Comparison of ENCODE assay signal across 21 cellular contexts in the genomic region with DNA sequence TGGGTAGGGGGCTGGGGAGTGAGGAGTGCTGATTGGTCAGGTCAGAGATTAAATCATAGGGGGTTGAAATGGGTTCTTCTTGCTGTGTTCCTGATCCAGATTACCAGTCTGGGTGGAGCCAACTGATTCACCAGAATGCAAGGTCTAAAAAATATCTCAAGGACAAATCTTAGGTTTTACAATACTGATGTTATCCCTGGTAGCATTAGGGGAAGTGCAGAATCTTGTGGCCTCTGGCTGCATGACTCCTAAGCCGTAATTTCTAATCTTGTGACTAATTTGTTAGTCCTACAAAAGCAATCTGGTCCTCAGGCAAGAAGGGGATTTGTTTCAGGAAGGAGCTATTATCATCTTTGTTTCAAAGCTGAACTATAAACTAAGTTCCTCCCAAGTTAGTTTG.
DNase-seq lines count a peak whose midpoint lies in the region; ATAC-seq and TF ChIP-seq lines count a peak whose summit lies in the region.
"Had no signal": no experiment of that assay in that cellular context is flagged by ENCODE, and none has a peak within 500 bp of the region (broad histone marks: within the 10 kb centered on the region; RNA-seq: fewer than 3 reads in every experiment).

No MANE protein-coding gene starts in this region.

- DNase-seq in NCI-H82 (lab: John Stamatoyannopoulos, UW) (peak; percentile 7), NCI-H82 treated with DMSO at 0.1 percent for 48 hours (lab: John Stamatoyannopoulos, UW; ENCODE audit: unreplicated experiment) (no peak), MV-4-11 (lab: John Stamatoyannopoulos, UW) (peak; percentile 62), epithelial cell of esophagus (ENCODE audit: low read depth) (peak; percentile 33), NOMO-1 treated with DMSO at 0.1 percent for 48 hours (lab: John Stamatoyannopoulos, UW; ENCODE audit: unreplicated experiment) (no peak)
- DNase-seq in natural killer cell treated with Interleukin-12 subunit alpha and Interleukin-12 subunit beta and Interleukin-15 and Interleukin-18, amount 100 ng/mL, for 72 hours (ENCODE audit: low spot score), result no peak
- DNase-seq: 8988T; CD8-positive, alpha-beta memory T cell; COR-L47; DMS 273 treated with DMSO at 0.1 percent for 48 hours; DMS53; DND-41; GDM1; GM23248; IMR-90 had no signal

- TF ChIP-seq CTCF in epithelial cell of esophagus (IDR thresholded peaks at IDR 0.05; ENCODE audit: insufficient read depth, low read depth, low read length, missing control alignments), result no peak

- H3K4me3 ChIP-seq in epithelial cell of esophagus (ENCODE audit: low read length), result no peak overlapping the region
- H3K4me3 ChIP-seq: BLaER1 treated with 17β-estradiol and CSF1 and Interleukin-3, amounts not matched to agents 10 nM and 100 nM; GM23248; HAP-1; K562 had no signal

- peaks cover 24% of the 10 kb centered on the region for H3K4me1 Mint-ChIP-seq in stimulated activated memory B cell treated with anti-CD40 and anti-IgM and Interleukin-4, amounts not matched to agents 10 μg/mL and 1 μg/mL and 100 μg/mL, for 72 hours
- H3K4me1 Mint-ChIP-seq in natural killer cell treated with Interleukin-12 subunit alpha and Interleukin-12 subunit beta and Interleukin-15 and Interleukin-18, amount 100 ng/mL, for 72 hours (ENCODE audit: low read depth in 2 of 2), result no peaks in the 10 kb centered on the region
- H3K4me1 Mint-ChIP-seq: CD8-positive, alpha-beta memory T cell had no signal

- H3K36me3 Mint-ChIP-seq in stimulated activated memory B cell treated with anti-CD40 and anti-IgM and Interleukin-4, amounts not matched to agents 10 μg/mL and 1 μg/mL and 100 μg/mL, for 72 hours, result no peaks in the 10 kb centered on the region
- H3K36me3 Mint-ChIP-seq in natural killer cell treated with Interleukin-12 subunit alpha and Interleukin-12 subunit beta and Interleukin-15 and Interleukin-18, amount 100 ng/mL, for 72 hours, result no peaks in the 10 kb centered on the region
- H3K36me3 Mint-ChIP-seq: CD8-positive, alpha-beta memory T cell had no signal

- peak overlapping the region; percentile 2 for H3K27ac Mint-ChIP-seq in stimulated activated memory B cell treated with anti-CD40 and anti-IgM and Interleukin-4, amounts not matched to agents 10 μg/mL and 1 μg/mL and 100 μg/mL, for 72 hours
- no peak overlapping the region for H3K27ac Mint-ChIP-seq in natural killer cell treated with Interleukin-12 subunit alpha and Interleukin-12 subunit beta and Interleukin-15 and Interleukin-18, amount 100 ng/mL, for 72 hours
- H3K27ac Mint-ChIP-seq: B cell; CD8-positive, alpha-beta memory T cell had no signal

- no peak for ATAC-seq in stimulated activated memory B cell treated with anti-CD40 and anti-IgM and Interleukin-4, amounts not matched to agents 10 μg/mL and 1 μg/mL and 100 μg/mL, for 72 hours
- no peak for ATAC-seq in HG02798 (IDR thresholded peaks at IDR 0.05; ENCODE audit: poor library complexity, unreplicated experiment)
- ATAC-seq in natural killer cell treated with Interleukin-12 subunit alpha and Interleukin-12 subunit beta and Interleukin-15 and Interleukin-18, amount 100 ng/mL, for 72 hours, result no peak
- ATAC-seq: K562 had no signal

- no peaks in the 10 kb centered on the region for H3K9me3 Mint-ChIP-seq in stimulated activated memory B cell treated with anti-CD40 and anti-IgM and Interleukin-4, amounts not matched to agents 10 μg/mL and 1 μg/mL and 100 μg/mL, for 72 hours
- peaks cover 8% of the 10 kb centered on the region for H3K9me3 Mint-ChIP-seq in natural killer cell treated with Interleukin-12 subunit alpha and Interleukin-12 subunit beta and Interleukin-15 and Interleukin-18, amount 100 ng/mL, for 72 hours

- no peak overlapping the region for H3K4me3 Mint-ChIP-seq in stimulated activated memory B cell treated with anti-CD40 and anti-IgM and Interleukin-4, amounts not matched to agents 10 μg/mL and 1 μg/mL and 100 μg/mL, for 72 hours
- no peak overlapping the region for H3K4me3 Mint-ChIP-seq in natural killer cell treated with Interleukin-12 subunit alpha and Interleukin-12 subunit beta and Interleukin-15 and Interleukin-18, amount 100 ng/mL, for 72 hours
- H3K4me3 Mint-ChIP-seq: B cell; CD8-positive, alpha-beta memory T cell had no signal

- H3K27me3 Mint-ChIP-seq in stimulated activated memory B cell treated with anti-CD40 and anti-IgM and Interleukin-4, amounts not matched to agents 10 μg/mL and 1 μg/mL and 100 μg/mL, for 72 hours, result no peaks in the 10 kb centered on the region
- no peaks in the 10 kb centered on the region for H3K27me3 Mint-ChIP-seq in natural killer cell treated with Interleukin-12 subunit alpha and Interleukin-12 subunit beta and Interleukin-15 and Interleukin-18, amount 100 ng/mL, for 72 hours
- H3K27me3 Mint-ChIP-seq: B cell; CD8-positive, alpha-beta memory T cell had no signal

Comparison
In these comparisons a context has a peak if more than half of its experiments do, and no peak if none do; other contexts are left out.
1. DNase-seq: peak in NCI-H82 (single experiment), MV-4-11 (single experiment) and epithelial cell of esophagus (single experiment); none in NCI-H82 treated with DMSO at 0.1 percent for 48 hours (single experiment), natural killer cell treated with Interleukin-12 subunit alpha and Interleukin-12 subunit beta and Interleukin-15 and Interleukin-18, amount 100 ng/mL, for 72 hours (single experiment) and NOMO-1 treated with DMSO at 0.1 percent for 48 hours (single experiment).